ENCODE assay signal across 13 cellular contexts in the genomic region with DNA sequence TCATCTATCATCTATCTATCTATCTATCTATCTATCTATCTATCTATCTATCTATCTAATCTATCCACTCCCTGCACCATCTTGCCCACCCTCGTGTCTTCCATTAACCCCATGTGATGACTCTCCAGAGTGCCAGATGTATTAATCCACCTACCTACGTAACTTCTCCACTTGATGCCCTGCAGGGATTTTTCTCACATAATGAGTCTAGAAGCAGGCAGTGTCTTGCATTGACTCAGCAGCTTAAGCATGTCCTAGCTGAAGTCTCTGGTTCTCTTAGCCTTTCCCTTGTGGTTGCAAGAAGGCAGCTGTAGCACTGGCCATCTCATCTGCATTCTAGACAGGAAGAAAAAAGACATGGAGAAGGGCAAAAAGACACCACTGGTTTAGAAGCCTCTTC.
DNase-seq lines count a peak whose midpoint lies in the region; ATAC-seq, FAIRE-seq and TF ChIP-seq lines count a peak whose summit lies in the region.
"Had no signal": no experiment of that assay in that cellular context is flagged by ENCODE, and none has a peak within 500 bp of the region (broad histone marks: within the 10 kb centered on the region; RNA-seq: fewer than 3 reads in every experiment).

No MANE protein-coding gene starts in this region.

- no peak for FAIRE-seq in bronchial epithelial cell (lab: Jason Lieb, UNC)
- FAIRE-seq: A549 had no signal

- peak; percentile 41 for ATAC-seq in esophagus mucosa
- ATAC-seq in GM18873 (IDR thresholded peaks at IDR 0.05; ENCODE audit: low FRiP score, unreplicated experiment) = no peak
- ATAC-seq: A549; CD8-positive, alpha-beta T cell; GM23338 had no signal

- H3K27me3 ChIP-seq in bronchial epithelial cell (ENCODE audit: control insufficient read depth, insufficient read depth, low read length) (no peaks in the 10 kb centered on the region), H7 (ENCODE audit: control insufficient read depth, insufficient read depth, low read length) (peaks cover 3% of the 10 kb centered on the region)

- TF ChIP-seq CTCF in bronchial epithelial cell (IDR thresholded peaks at IDR 0.05; ENCODE audit: insufficient read depth, low read length, severe bottlenecking) = no peak

- no peaks in the 10 kb centered on the region for H3K36me3 ChIP-seq in bronchial epithelial cell (ENCODE audit: control insufficient read depth, insufficient read depth, low read length)
- no peaks in the 10 kb centered on the region for H3K36me3 ChIP-seq in H7 (replicated peaks; ENCODE audit: control insufficient read depth, insufficient read depth, low read length)

- no peak overlapping the region for H3K4me3 ChIP-seq in bronchial epithelial cell (ENCODE audit: low read depth, low read length)
- H3K4me3 ChIP-seq in H7 (ENCODE audit: insufficient read depth, low read depth, low read length) = no peak overlapping the region
- H3K4me3 ChIP-seq: A549, GM23338 had no signal

- in situ Hi-C loops in ACHN (cut with HindIII; ENCODE audit: low pct_ligation_motif_present, low pct_unique_long_range_greater_than_20kb, low sequenced_read_pairs) = no loop called here

- DNase-seq in RPMI7951 (ENCODE audit: low read depth) (peak; percentile 50), bronchial epithelial cell (ENCODE audit: low read depth) (peak; percentile 64), H7 (no peak), ACHN (no peak)
- DNase-seq: CD8-positive, alpha-beta T cell; COR-L47; DND-41; GF-D8; H9 had no signal

Comparison
In these comparisons a context has a peak if more than half of its experiments do, and no peak if none do; other contexts are left out.
1. DNase-seq: peak in RPMI7951 (single experiment) and bronchial epithelial cell (single experiment); none in H7 (single experiment) and ACHN (single experiment).